20 cellular contexts compared by ENCODE assay signal in genomic region chr2:191938779-191939178, GRCh38.
"Had no signal": no experiment of that assay in that cellular context is flagged by ENCODE, and none has a peak within 500 bp of the region (broad histone marks: within the 10 kb centered on the region; RNA-seq: fewer than 3 reads in every experiment).

No MANE protein-coding gene starts in this region.

- ATAC-seq: effector memory CD8-positive, alpha-beta T cell; gastroesophageal sphincter; left lung; lower lobe of right lung; natural killer cell treated with Interleukin-12 subunit alpha and Interleukin-12 subunit beta and Interleukin-15 and Interleukin-18, amount 100 ng/mL, for 72 hours; pancreas; right cardiac atrium had no signal

- H3K9me3 ChIP-seq: esophagus muscularis mucosa, gastroesophageal sphincter, left lung, lower lobe of right lung, pancreas, stomach, thoracic aorta, transverse colon had no signal

- H3K27ac ChIP-seq: epithelial cell of prostate, esophagus muscularis mucosa, gastroesophageal sphincter, left lung, lower lobe of right lung, pancreas, stomach, thoracic aorta, transverse colon had no signal

- H3K4me3 ChIP-seq: esophagus muscularis mucosa, gastroesophageal sphincter, left lung, lower lobe of right lung, pancreas, stomach, thoracic aorta, transverse colon had no signal

- H3K4me1 ChIP-seq: left lung, lower lobe of right lung, transverse colon had no signal

- H3K36me3 ChIP-seq: esophagus muscularis mucosa, gastroesophageal sphincter, left lung, lower lobe of right lung, pancreas, stomach, thoracic aorta, transverse colon had no signal

- DNase-seq: effector memory CD8-positive, alpha-beta T cell; glutamatergic neuron; islet precursor cell; left lung; lower lobe of right lung; midbrain; occipital lobe; pancreas; right cardiac atrium; small intestine; stimulated activated CD4-positive, alpha-beta T cell treated with anti-CD3 and anti-CD28 coated beads, Interleukin-12 subunit alpha, Interleukin-12 subunit beta, amount 100 ng/mL, for 4 hours; stimulated activated naive CD4-positive, alpha-beta T cell; stomach; substantia nigra; transverse colon had no signal

- H3K27me3 ChIP-seq: esophagus muscularis mucosa, gastroesophageal sphincter, left lung, pancreas, stomach, transverse colon had no signal
